Comparison of ENCODE assay signal across 19 cellular contexts in genomic region chr2:133956434-133956935, GRCh38.
"Had no signal": no experiment of that assay in that cellular context is flagged by ENCODE, and none has a peak within 500 bp of the region (broad histone marks: within the 10 kb centered on the region; RNA-seq: fewer than 3 reads in every experiment).

No MANE protein-coding gene starts in this region.

- H3K36me3 Mint-ChIP-seq: mesothelial cell of epicardium; natural killer cell treated with Interleukin-12 subunit alpha and Interleukin-12 subunit beta and Interleukin-15 and Interleukin-18, amount 100 ng/mL, for 72 hours had no signal

- H3K9me3 ChIP-seq: colonic mucosa, psoas muscle, sigmoid colon, suprapubic skin, tibial artery, upper lobe of left lung, vagina had no signal

- H3K4me1 ChIP-seq: colonic mucosa, psoas muscle, sigmoid colon, suprapubic skin, tibial artery, upper lobe of left lung, vagina had no signal

- H3K4me1 Mint-ChIP-seq: mesothelial cell of epicardium had no signal

- DNase-seq: colonic mucosa; dermis blood vessel endothelial cell; erythroblast; foreskin melanocyte; head of caudate nucleus; mammary epithelial cell; psoas muscle; retina; sigmoid colon; small intestine; stimulated activated CD4-positive, alpha-beta T cell treated with anti-CD3 and anti-CD28 coated beads, Interleukin-12 subunit alpha, Interleukin-12 subunit beta, amount 100 ng/mL, for 4 hours; stimulated activated naive CD4-positive, alpha-beta T cell treated with Interleukin-2 at 50 U/mL for 16 hours; tibial artery; upper lobe of left lung had no signal

- H3K4me3 Mint-ChIP-seq: mesothelial cell of epicardium; natural killer cell treated with Interleukin-12 subunit alpha and Interleukin-12 subunit beta and Interleukin-15 and Interleukin-18, amount 100 ng/mL, for 72 hours had no signal

- H3K27me3 ChIP-seq: colonic mucosa, hepatocyte, sigmoid colon, suprapubic skin, upper lobe of left lung, vagina had no signal

- H3K27ac Mint-ChIP-seq: mesothelial cell of epicardium; natural killer cell treated with Interleukin-12 subunit alpha and Interleukin-12 subunit beta and Interleukin-15 and Interleukin-18, amount 100 ng/mL, for 72 hours had no signal

- H3K36me3 ChIP-seq: colonic mucosa, sigmoid colon, suprapubic skin, tibial artery, upper lobe of left lung, vagina had no signal

- H3K27ac ChIP-seq: colonic mucosa, hepatocyte, psoas muscle, sigmoid colon, suprapubic skin, tibial artery, upper lobe of left lung, vagina had no signal

- ATAC-seq: natural killer cell treated with Interleukin-12 subunit alpha and Interleukin-12 subunit beta and Interleukin-15 and Interleukin-18, amount 100 ng/mL, for 72 hours; psoas muscle had no signal

- H3K4me3 ChIP-seq: colonic mucosa, hepatocyte, psoas muscle, sigmoid colon, suprapubic skin, tibial artery, upper lobe of left lung, vagina had no signal

- H3K9me3 Mint-ChIP-seq: mesothelial cell of epicardium; natural killer cell treated with Interleukin-12 subunit alpha and Interleukin-12 subunit beta and Interleukin-15 and Interleukin-18, amount 100 ng/mL, for 72 hours had no signal
